In the genomic region with DNA sequence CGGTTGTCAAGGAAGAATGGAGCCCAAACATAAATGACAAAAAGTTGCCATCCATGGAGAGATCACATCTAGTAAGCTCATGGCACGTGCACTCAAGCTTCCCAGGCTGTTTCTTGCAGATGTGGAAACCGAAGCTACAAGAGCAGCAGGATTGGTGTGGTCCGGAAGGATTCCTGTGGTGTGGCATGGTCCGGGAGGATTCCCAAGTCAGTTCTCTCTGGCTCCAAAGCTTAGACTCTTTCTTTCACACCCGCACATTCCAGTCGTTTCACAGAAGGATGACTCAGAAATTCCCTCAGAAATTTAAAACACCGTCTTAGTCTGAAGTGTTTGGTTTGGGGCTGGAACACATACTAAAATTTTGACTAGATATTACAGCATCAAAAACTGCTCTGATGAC, we compare ENCODE assay signal across 12 cellular contexts.
DNase-seq lines count a peak whose midpoint lies in the region; ATAC-seq, FAIRE-seq and TF ChIP-seq lines count a peak whose summit lies in the region.
"Had no signal": no experiment of that assay in that cellular context is flagged by ENCODE, and none has a peak within 500 bp of the region (broad histone marks: within the 10 kb centered on the region; RNA-seq: fewer than 3 reads in every experiment).

No MANE protein-coding gene starts in this region.

- H3K27ac Mint-ChIP-seq in activated T-helper 17 cell treated with anti-CD3 and anti-CD28 coated beads, Interleukin-2, amount 50 U/mL, for 72 hours = no peak overlapping the region
- H3K27ac Mint-ChIP-seq: activated naive CD4-positive, alpha-beta T cell treated with anti-CD3 and anti-CD28 coated beads, Interleukin-2, amount 50 U/mL, for 24 hours; CD8-positive, alpha-beta T cell; nephron progenitor cell had no signal

- TF ChIP-seq CTCF in AG09319 (IDR thresholded peaks at IDR 0.05; ENCODE audit: low read depth, low read length) = no peak
- no peak for TF ChIP-seq CTCF in Peyer's patch (IDR thresholded peaks at IDR 0.05)

- no peaks in the 10 kb centered on the region for H3K9me3 ChIP-seq in Peyer's patch

- H3K4me3 ChIP-seq in Peyer's patch = no peak overlapping the region

- H3K27me3 Mint-ChIP-seq in activated T-helper 17 cell treated with anti-CD3 and anti-CD28 coated beads, Interleukin-2, amount 50 U/mL, for 72 hours = peaks cover 24% of the 10 kb centered on the region

- H3K27ac ChIP-seq in Peyer's patch = no peak overlapping the region

- DNase-seq in AG09319 (ENCODE audit: extremely low read depth, low read depth) = peak; percentile 77
- peak; percentile 97 for DNase-seq in NCI-H226
- DNase-seq in mucosa of gallbladder (ENCODE audit: low spot score) = peak; percentile 27
- DNase-seq in NCI-H1694 (lab: John Stamatoyannopoulos, UW) = no peak
- no peak for DNase-seq in Peyer's patch
- DNase-seq: erythroblast, nephron progenitor cell had no signal

- H3K4me1 ChIP-seq in Peyer's patch = no peaks in the 10 kb centered on the region

- ATAC-seq in HG02642 (IDR thresholded peaks at IDR 0.05; ENCODE audit: poor library complexity, unreplicated experiment) = no peak
- ATAC-seq in activated T-helper 17 cell treated with anti-CD3 and anti-CD28 coated beads, Interleukin-2, amount 50 U/mL, for 72 hours (replicated peaks) = no peak
- ATAC-seq: CD8-positive, alpha-beta T cell had no signal

- TF ChIP-seq POLR2A in Peyer's patch (IDR thresholded peaks at IDR 0.05) = no peak

- H3K36me3 ChIP-seq in Peyer's patch = no peaks in the 10 kb centered on the region

- no peak overlapping the region for H3K4me3 Mint-ChIP-seq in activated T-helper 17 cell treated with anti-CD3 and anti-CD28 coated beads, Interleukin-2, amount 50 U/mL, for 72 hours
- H3K4me3 Mint-ChIP-seq: activated naive CD4-positive, alpha-beta T cell treated with anti-CD3 and anti-CD28 coated beads, Interleukin-2, amount 50 U/mL, for 24 hours; CD8-positive, alpha-beta T cell; nephron progenitor cell had no signal

- peak; percentile 84 for FAIRE-seq in endometrium (lab: Jason Lieb, UNC)

- H3K9me3 Mint-ChIP-seq in activated T-helper 17 cell treated with anti-CD3 and anti-CD28 coated beads, Interleukin-2, amount 50 U/mL, for 72 hours = no peaks in the 10 kb centered on the region
- H3K9me3 Mint-ChIP-seq: activated naive CD4-positive, alpha-beta T cell treated with anti-CD3 and anti-CD28 coated beads, Interleukin-2, amount 50 U/mL, for 24 hours; CD8-positive, alpha-beta T cell; nephron progenitor cell had no signal

- no peaks in the 10 kb centered on the region for H3K36me3 Mint-ChIP-seq in activated T-helper 17 cell treated with anti-CD3 and anti-CD28 coated beads, Interleukin-2, amount 50 U/mL, for 72 hours (ENCODE audit: low read depth)
- H3K36me3 Mint-ChIP-seq: activated naive CD4-positive, alpha-beta T cell treated with anti-CD3 and anti-CD28 coated beads, Interleukin-2, amount 50 U/mL, for 24 hours; CD8-positive, alpha-beta T cell had no signal

- no peaks in the 10 kb centered on the region for H3K27me3 ChIP-seq in Peyer's patch

- no peaks in the 10 kb centered on the region for H3K4me1 Mint-ChIP-seq in activated T-helper 17 cell treated with anti-CD3 and anti-CD28 coated beads, Interleukin-2, amount 50 U/mL, for 72 hours
- H3K4me1 Mint-ChIP-seq: activated naive CD4-positive, alpha-beta T cell treated with anti-CD3 and anti-CD28 coated beads, Interleukin-2, amount 50 U/mL, for 24 hours had no signal

Comparison
In these comparisons a context has a peak if more than half of its experiments do, and no peak if none do; other contexts are left out.
1. DNase-seq: peak in AG09319 (single experiment), NCI-H226 (single experiment) and mucosa of gallbladder (single experiment); none in NCI-H1694 (single experiment) and Peyer's patch (0 of 3).